8 cellular contexts compared by ENCODE assay signal in the genomic region with DNA sequence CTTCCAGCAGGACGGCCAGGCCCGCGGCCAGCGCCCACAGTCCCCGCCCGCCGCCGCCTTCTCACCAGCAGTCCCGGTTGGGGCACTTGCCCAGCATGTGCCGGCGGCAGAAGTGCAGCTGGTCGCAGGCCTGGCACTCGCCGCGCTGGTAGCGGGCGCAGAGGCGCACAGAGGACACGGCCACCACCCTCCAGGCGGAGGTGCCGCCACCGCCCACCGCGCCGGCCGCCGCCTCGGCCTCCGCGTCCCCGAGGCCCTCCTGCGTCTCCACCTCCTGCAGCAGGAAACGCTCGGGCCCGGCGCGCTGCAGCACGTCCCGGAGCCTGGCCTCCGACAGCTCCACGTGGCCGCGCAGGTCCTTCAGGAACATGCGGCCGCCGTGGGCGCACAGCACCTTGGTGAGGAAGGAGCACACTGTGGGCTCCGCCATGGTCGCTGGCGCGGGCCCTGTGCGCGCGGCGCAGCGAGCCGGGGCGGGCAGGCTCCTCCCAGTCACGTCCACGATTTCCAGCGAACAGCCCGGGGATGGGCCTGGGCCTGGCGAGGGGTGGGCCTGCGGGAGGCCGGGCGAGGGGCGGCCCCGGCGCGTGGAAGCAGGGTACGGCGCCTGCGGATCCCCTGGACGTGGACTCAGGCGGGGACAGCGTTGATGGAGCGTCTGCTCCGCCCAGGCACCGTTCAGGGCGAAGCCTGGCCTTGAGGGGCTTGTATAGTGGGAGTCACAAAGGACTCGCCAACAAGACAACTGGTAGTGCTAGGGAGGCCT. TPM values are rescaled to one million over a fixed set of nuclear protein-coding genes. Genes with fewer than 3 reads are reported as not detected.
A peak's percentile ranks its signal among the peaks of the same experiment; 100 is the strongest.
DNase-seq lines count a peak whose midpoint lies in the region; ATAC-seq lines count a peak whose summit lies in the region.

Gene ZC3HAV1L (minus strand): TSS at position 455 of the 766 bp plus-strand sequence. CDS start 25 bp downstream, at position 430.

- intact Hi-C loops in cardiac septum (cut with DNase I) = no loop called here

- H3K4me1 Mint-ChIP-seq in activated naive CD8-positive, alpha-beta T cell treated with anti-CD3 and anti-CD28 coated beads for 36 hours = peaks cover 16% of the 10 kb centered on the region

- no peaks in the 10 kb centered on the region for H3K27me3 Mint-ChIP-seq in activated naive CD8-positive, alpha-beta T cell treated with anti-CD3 and anti-CD28 coated beads for 36 hours

- DNase-seq in EL = peak; percentile 69
- peak; percentile 91 for DNase-seq in HuH-7 (ENCODE audit: low spot score)
- DNase-seq in SHP77 (lab: John Stamatoyannopoulos, UW) = peak; percentile 39 to 67
- peak; percentile 76 for DNase-seq in activated naive CD8-positive, alpha-beta T cell treated with anti-CD3 and anti-CD28 coated beads for 36 hours
- DNase-seq in cardiac septum (ENCODE audit: low spot score) = peak; percentile 79
- DNase-seq in pulmonary artery endothelial cell (ENCODE audit: low read depth, low spot score) = peak; percentile 13
- DNase-seq in midbrain (lab: John Stamatoyannopoulos, UW) = no peak

- no peaks in the 10 kb centered on the region for H3K9me3 Mint-ChIP-seq in activated naive CD8-positive, alpha-beta T cell treated with anti-CD3 and anti-CD28 coated beads for 36 hours

- ATAC-seq in GM21528 (IDR thresholded peaks at IDR 0.05; ENCODE audit: low FRiP score, unreplicated experiment) = peak; percentile 78

- H3K4me3 Mint-ChIP-seq in activated naive CD8-positive, alpha-beta T cell treated with anti-CD3 and anti-CD28 coated beads for 36 hours = peak within 1 kb of the TSS; percentile 86

- peak within 1 kb of the TSS; percentile 86 for H3K27ac Mint-ChIP-seq in activated naive CD8-positive, alpha-beta T cell treated with anti-CD3 and anti-CD28 coated beads for 36 hours

- H3K36me3 Mint-ChIP-seq in activated naive CD8-positive, alpha-beta T cell treated with anti-CD3 and anti-CD28 coated beads for 36 hours = peaks cover 39% of the 10 kb centered on the region

RNA-seq across cellular contexts. Expression of gene ZC3HAV1L, which starts in this region (rescaled TPM):
- total RNA-seq in activated naive CD8-positive, alpha-beta T cell treated with anti-CD3 and anti-CD28 coated beads for 36 hours = 10 to 100 TPM; 12.9 to 13.4 TPM
- total RNA-seq in cardiac septum (3.2 TPM), pulmonary artery endothelial cell (13.5 and 13.6 TPM in 2 replicates)
